In genomic region chr19:45632468-45633196, GRCh38 we compare ENCODE assay signal across 8 cellular contexts. TPM values are rescaled to one million over a fixed set of nuclear protein-coding genes. Genes with fewer than 3 reads are reported as not detected.
DNase-seq lines count a peak whose midpoint lies in the region; ATAC-seq lines count a peak whose summit lies in the region.

No MANE protein-coding gene starts in this region.

- H3K9me3 Mint-ChIP-seq in activated T-cell treated with anti-CD3 and anti-CD28 coated beads, Interleukin-2, amount 50 U/mL, for 72 hours = no peaks in the 10 kb centered on the region

- peak; percentile 57 to 60 for ATAC-seq in activated T-cell treated with anti-CD3 and anti-CD28 coated beads, Interleukin-2, amount 50 U/mL, for 72 hours (replicated peaks in 1 of 2)
- no peak for ATAC-seq in GM18498 (IDR thresholded peaks at IDR 0.05; ENCODE audit: unreplicated experiment)

- peak overlapping the region; percentile 83 for H3K27ac Mint-ChIP-seq in activated T-cell treated with anti-CD3 and anti-CD28 coated beads, Interleukin-2, amount 50 U/mL, for 72 hours

- peak; percentile 20 to 37 for DNase-seq in NCI-H2081 (lab: John Stamatoyannopoulos, UW)
- DNase-seq in NCI-H2081 treated with DMSO at 0.1 percent for 48 hours (lab: John Stamatoyannopoulos, UW) = no peak
- DNase-seq in NCI-H526 treated with DMSO at 0.1 percent for 48 hours (lab: John Stamatoyannopoulos, UW) = peak; percentile 20
- DNase-seq in activated T-cell treated with anti-CD3 and anti-CD28 coated beads, Interleukin-2, amount 50 U/mL, for 72 hours = peak; percentile 41 to 67
- DNase-seq in foreskin melanocyte = peak; percentile 65
- peak; percentile 88 for DNase-seq in posterior vena cava (ENCODE audit: low spot score)
- DNase-seq in activated gamma-delta T cell treated with Interleukin-2 at 50 U/mL for 16 hours = no peak

- peaks cover 23% of the 10 kb centered on the region for H3K4me1 Mint-ChIP-seq in activated T-cell treated with anti-CD3 and anti-CD28 coated beads, Interleukin-2, amount 50 U/mL, for 72 hours (ENCODE audit: low read depth)

- no peaks in the 10 kb centered on the region for H3K27me3 Mint-ChIP-seq in activated T-cell treated with anti-CD3 and anti-CD28 coated beads, Interleukin-2, amount 50 U/mL, for 72 hours (ENCODE audit: low read depth)

- H3K36me3 Mint-ChIP-seq in activated T-cell treated with anti-CD3 and anti-CD28 coated beads, Interleukin-2, amount 50 U/mL, for 72 hours (ENCODE audit: insufficient read depth in 2 of 2) = peaks cover 10 to 23% of the 10 kb centered on the region in 2 donors

- peak overlapping the region; percentile 24 to 50 for H3K4me3 Mint-ChIP-seq in activated T-cell treated with anti-CD3 and anti-CD28 coated beads, Interleukin-2, amount 50 U/mL, for 72 hours

- intact Hi-C loops in posterior vena cava (cut with DNase I) = no loop called here

RNA-seq across cellular contexts. Expression of gene EML2, which starts 6.6 kb away (rescaled TPM):
- total RNA-seq in activated T-cell treated with anti-CD3 and anti-CD28 coated beads, Interleukin-2, amount 50 U/mL, for 72 hours = 100 to 1,000 TPM; 149 to 190 TPM
- 10 to 100 TPM; 20.7 to 26.7 TPM for total RNA-seq in posterior vena cava

RNA-seq across cellular contexts. Expression of gene GPR4, which starts 30.6 kb away (rescaled TPM):
- total RNA-seq in activated T-cell treated with anti-CD3 and anti-CD28 coated beads, Interleukin-2, amount 50 U/mL, for 72 hours = under 1 TPM in 1 of 2 donors, not detected in 1; 0.07 TPM
- total RNA-seq in posterior vena cava = 10 to 100 TPM in 1 of 2 donors, 1 to 10 TPM in 1; 5.1 to 11.1 TPM

RNA-seq across cellular contexts. Expression of gene GIPR, which starts 35.4 kb away (rescaled TPM):
- total RNA-seq in activated T-cell treated with anti-CD3 and anti-CD28 coated beads, Interleukin-2, amount 50 U/mL, for 72 hours = 10 to 100 TPM in 1 of 2 donors, 1 to 10 TPM in 1; 5.9 to 11.0 TPM
- under 1 TPM in 1 of 2 donors, not detected in 1; 0.38 TPM for total RNA-seq in posterior vena cava

RNA-seq across cellular contexts. Expression of gene OPA3, which starts 48.0 kb away (rescaled TPM):
- total RNA-seq in activated T-cell treated with anti-CD3 and anti-CD28 coated beads, Interleukin-2, amount 50 U/mL, for 72 hours = 10 to 100 TPM; 10.3 to 12.6 TPM
- 10 to 100 TPM in 1 of 2 donors, 1 to 10 TPM in 1; 9.8 to 11.3 TPM for total RNA-seq in posterior vena cava

RNA-seq across cellular contexts. Expression of gene SNRPD2, which starts 59.1 kb away (rescaled TPM):
- total RNA-seq in activated T-cell treated with anti-CD3 and anti-CD28 coated beads, Interleukin-2, amount 50 U/mL, for 72 hours = 100 to 1,000 TPM; 449 to 481 TPM
- total RNA-seq in posterior vena cava = 100 to 1,000 TPM; 244 to 250 TPM

Comparison
In these comparisons a context has a peak if more than half of its experiments do, and no peak if none do; other contexts are left out.
1. DNase-seq: peak in NCI-H2081 (2 of 2), NCI-H526 treated with DMSO at 0.1 percent for 48 hours (single experiment), activated T-cell treated with anti-CD3 and anti-CD28 coated beads, Interleukin-2, amount 50 U/mL, for 72 hours (2 of 2), foreskin melanocyte (single experiment) and posterior vena cava (single experiment); none in NCI-H2081 treated with DMSO at 0.1 percent for 48 hours (single experiment) and activated gamma-delta T cell treated with Interleukin-2 at 50 U/mL for 16 hours (single experiment).
2. RNA of gene EML2, which starts 6.6 kb away (total RNA-seq): 149 to 190 TPM in activated T-cell treated with anti-CD3 and anti-CD28 coated beads, Interleukin-2, amount 50 U/mL, for 72 hours; 20.7 to 26.7 TPM in posterior vena cava; every median in the first group is over 4 times any median in the second.
3. RNA of gene GPR4, which starts 30.6 kb away (total RNA-seq): 5.1 to 11.1 TPM in posterior vena cava; 0.07 TPM in activated T-cell treated with anti-CD3 and anti-CD28 coated beads, Interleukin-2, amount 50 U/mL, for 72 hours; every median in the first group is over 4 times any median in the second.
4. RNA of gene GIPR, which starts 35.4 kb away (total RNA-seq): 5.9 to 11.0 TPM in activated T-cell treated with anti-CD3 and anti-CD28 coated beads, Interleukin-2, amount 50 U/mL, for 72 hours; 0.38 TPM in posterior vena cava; every median in the first group is over 4 times any median in the second.